Comparison of ENCODE assay signal across 1 cellular context in the genomic region with DNA sequence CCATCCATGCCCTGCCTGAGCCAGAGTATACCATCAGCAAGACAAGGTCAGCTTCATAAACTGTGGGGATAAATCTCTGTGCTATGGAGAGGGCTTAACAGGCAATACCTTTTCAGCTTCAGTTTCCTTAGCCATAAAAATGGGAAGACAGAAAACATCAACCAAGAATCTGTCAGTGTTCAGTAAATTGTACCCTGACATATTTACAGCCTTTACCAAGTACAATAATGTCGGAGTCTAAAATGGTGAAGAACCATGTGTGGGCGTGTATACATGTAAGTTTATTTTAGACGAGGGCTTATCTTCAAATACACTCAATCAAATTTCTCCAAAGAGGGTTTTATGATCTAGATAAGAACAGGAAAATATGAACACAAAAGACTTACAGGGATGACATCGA.
TF ChIP-seq lines count a peak whose summit lies in the region.

No MANE protein-coding gene starts in this region.

TF ChIP-seq in GM23338, 12 proteins besides CTCF, POLR2A, EP300 and RAD21 (continued from another document):
- TF ChIP-seq ZNF462 (CRISPR knock-in tag; IDR thresholded peaks at IDR 0.05) (no peak), ZNF114 (CRISPR knock-in tag; IDR thresholded peaks at IDR 0.05) (no peak), JUNB (IDR thresholded peaks at IDR 0.05; ENCODE audit: unreplicated experiment) (no peak), STAT1 (IDR thresholded peaks at IDR 0.05; ENCODE audit: unreplicated experiment) (no peak), REST (IDR thresholded peaks at IDR 0.05; ENCODE audit: unreplicated experiment) (no peak), ETS1 (IDR thresholded peaks at IDR 0.05) (no peak), POLR2AphosphoS5 (IDR thresholded peaks at IDR 0.05; ENCODE audit: low read depth) (no peak), EZH2phosphoT487 (IDR thresholded peaks at IDR 0.05; ENCODE audit: unreplicated experiment) (no peak)
